8 cellular contexts compared by ENCODE assay signal in genomic region chr7:23531794-23532489, GRCh38. TPM values are rescaled to one million over a fixed set of nuclear protein-coding genes. Genes with fewer than 3 reads are reported as not detected.
DNase-seq lines count a peak whose midpoint lies in the region; ATAC-seq, FAIRE-seq and TF ChIP-seq lines count a peak whose summit lies in the region.

Gene TRA2A (minus strand): TSS chr7:23531981. CDS start chr7:23531824, 157 bp downstream.

- no peaks in the 10 kb centered on the region for H3K27me3 Mint-ChIP-seq in activated T-helper 17 cell treated with anti-CD3 and anti-CD28 coated beads, Interleukin-2, amount 50 U/mL, for 72 hours
- H3K27me3 Mint-ChIP-seq in naive thymus-derived CD4-positive, alpha-beta T cell, result no peaks in the 10 kb centered on the region
- H3K27me3 Mint-ChIP-seq in stimulated activated memory B cell treated with anti-CD40 and anti-IgM and Interleukin-4, amounts not matched to agents 10 μg/mL and 1 μg/mL and 100 μg/mL, for 72 hours, result no peaks in the 10 kb centered on the region

- no peaks in the 10 kb centered on the region for H3K9me3 Mint-ChIP-seq in activated T-helper 17 cell treated with anti-CD3 and anti-CD28 coated beads, Interleukin-2, amount 50 U/mL, for 72 hours
- H3K9me3 Mint-ChIP-seq in naive thymus-derived CD4-positive, alpha-beta T cell, result no peaks in the 10 kb centered on the region
- no peaks in the 10 kb centered on the region for H3K9me3 Mint-ChIP-seq in stimulated activated memory B cell treated with anti-CD40 and anti-IgM and Interleukin-4, amounts not matched to agents 10 μg/mL and 1 μg/mL and 100 μg/mL, for 72 hours

- peaks cover 0 to 10% (median 0%) of the 10 kb centered on the region in 3 experiments for H3K36me3 ChIP-seq in naive thymus-derived CD4-positive, alpha-beta T cell (ENCODE audit: control insufficient read depth in 2 of 3, insufficient read depth in 3 of 3, low read length in 3 of 3)

- H3K9me3 ChIP-seq in naive thymus-derived CD4-positive, alpha-beta T cell (ENCODE audit: control insufficient read depth in 2 of 3, low read length in 3 of 3), result no peaks in the 10 kb centered on the region

- H3K27ac ChIP-seq in RWPE1, result peak within 1 kb of the TSS; percentile 89
- peak within 1 kb of the TSS; percentile 93 for H3K27ac ChIP-seq in naive thymus-derived CD4-positive, alpha-beta T cell (ENCODE audit: low read depth, low read length)

- peak; percentile 94 for ATAC-seq in activated T-helper 17 cell treated with anti-CD3 and anti-CD28 coated beads, Interleukin-2, amount 50 U/mL, for 72 hours (replicated peaks)
- peak; percentile 96 for ATAC-seq in naive thymus-derived CD4-positive, alpha-beta T cell
- peak; percentile 98 for ATAC-seq in stimulated activated memory B cell treated with anti-CD40 and anti-IgM and Interleukin-4, amounts not matched to agents 10 μg/mL and 1 μg/mL and 100 μg/mL, for 72 hours

- CTCF ChIA-PET in RWPE1 (lab: Yijun Ruan, JAX), result no interaction called here
- CTCF ChIA-PET in naive thymus-derived CD4-positive, alpha-beta T cell (lab: Charles Lee), result interaction anchor here (1.5 to 4.0 kb wide), 2 partner anchors 8 to 14 kb away, joined by 10 to 17 read pairs; no protein-coding TSS in a partner anchor

- POLR2A ChIA-PET in RWPE1 (lab: Yijun Ruan, JAX; ENCODE audit: low non-redundant PET), result interaction anchor here (0.7 kb wide), 1 partner anchor 142 kb away, joined by 3 read pairs; no protein-coding TSS in a partner anchor
- POLR2A ChIA-PET in naive thymus-derived CD4-positive, alpha-beta T cell (lab: Charles Lee), result interaction anchor here (1.1 to 4.9 kb wide), 8 partner anchors 8 to 1042 kb away, joined by 3 to 52 read pairs (median 4); no protein-coding TSS in a partner anchor

- peak; percentile 98 for TF ChIP-seq POLR2A in H54 (IDR thresholded peaks at IDR 0.05; ENCODE audit: low read depth, low read length)

- peak within 1 kb of the TSS; percentile 80 for H3K4me3 ChIP-seq in naive thymus-derived CD4-positive, alpha-beta T cell (ENCODE audit: low read length)

- H3K36me3 Mint-ChIP-seq in activated T-helper 17 cell treated with anti-CD3 and anti-CD28 coated beads, Interleukin-2, amount 50 U/mL, for 72 hours (ENCODE audit: low read depth), result peaks cover 52% of the 10 kb centered on the region
- peaks cover 0 to 9% (median 3%) of the 10 kb centered on the region in 5 donors for H3K36me3 Mint-ChIP-seq in naive thymus-derived CD4-positive, alpha-beta T cell
- no peaks in the 10 kb centered on the region for H3K36me3 Mint-ChIP-seq in stimulated activated memory B cell treated with anti-CD40 and anti-IgM and Interleukin-4, amounts not matched to agents 10 μg/mL and 1 μg/mL and 100 μg/mL, for 72 hours

- H3K4me1 ChIP-seq in naive thymus-derived CD4-positive, alpha-beta T cell (ENCODE audit: control insufficient read depth in 2 of 2, insufficient read depth in 2 of 2, low read length in 2 of 2), result peaks cover 30 to 31% of the 10 kb centered on the region in 2 donors

- H3K4me1 Mint-ChIP-seq in activated T-helper 17 cell treated with anti-CD3 and anti-CD28 coated beads, Interleukin-2, amount 50 U/mL, for 72 hours, result peaks cover 18% of the 10 kb centered on the region
- peaks cover 28 to 51% (median 46%) of the 10 kb centered on the region in 7 donors for H3K4me1 Mint-ChIP-seq in naive thymus-derived CD4-positive, alpha-beta T cell
- peaks cover 45% of the 10 kb centered on the region for H3K4me1 Mint-ChIP-seq in stimulated activated memory B cell treated with anti-CD40 and anti-IgM and Interleukin-4, amounts not matched to agents 10 μg/mL and 1 μg/mL and 100 μg/mL, for 72 hours

- DNase-seq in ELF-1 (ENCODE audit: low read depth, low spot score) (peak; percentile 99), H54 (ENCODE audit: insufficient read length, low spot score) (peak; percentile 98), LoVo (ENCODE audit: low spot score) (peak; percentile 99), RWPE1 (ENCODE audit: low spot score) (peak; percentile 96), fibroblast of gingiva (ENCODE audit: low read depth) (peak; percentile 94)
- DNase-seq in naive thymus-derived CD4-positive, alpha-beta T cell, result peak; percentile 93 to 97 (median 95)

- TF ChIP-seq CTCF in RWPE1 (conservative IDR thresholded peaks at IDR 0.05; ENCODE audit: low read depth), result no peak

- peak; percentile 82 for FAIRE-seq in H54 (lab: Jason Lieb, UNC)

- intact Hi-C loops in naive thymus-derived CD4-positive, alpha-beta T cell (cut with micrococcal nuclease), result loop anchor here (1.0 to 10.0 kb wide), 26 partner anchors 7 to 1643 kb away; partner anchors contain the start of genes CCDC126 (in 2 of the 2), CYCS (in 2 of the 2), KLHL7 (in 2 of the 2) and MALSU1 (in 2 of the 2)

- no peaks in the 10 kb centered on the region for H3K27me3 ChIP-seq in naive thymus-derived CD4-positive, alpha-beta T cell (ENCODE audit: control insufficient read depth in 2 of 2, insufficient read depth in 2 of 2, low read length in 2 of 2)

- H3K27ac Mint-ChIP-seq in activated T-helper 17 cell treated with anti-CD3 and anti-CD28 coated beads, Interleukin-2, amount 50 U/mL, for 72 hours, result peak within 1 kb of the TSS; percentile 99
- peak within 1 kb of the TSS; percentile 98 to 100 (median 100) for H3K27ac Mint-ChIP-seq in naive thymus-derived CD4-positive, alpha-beta T cell
- H3K27ac Mint-ChIP-seq in stimulated activated memory B cell treated with anti-CD40 and anti-IgM and Interleukin-4, amounts not matched to agents 10 μg/mL and 1 μg/mL and 100 μg/mL, for 72 hours, result peak within 1 kb of the TSS; percentile 100

- H3K4me3 Mint-ChIP-seq in activated T-helper 17 cell treated with anti-CD3 and anti-CD28 coated beads, Interleukin-2, amount 50 U/mL, for 72 hours, result peak within 1 kb of the TSS; percentile 92
- H3K4me3 Mint-ChIP-seq in naive thymus-derived CD4-positive, alpha-beta T cell, result peak within 1 kb of the TSS; percentile 89 to 100 (median 99)
- H3K4me3 Mint-ChIP-seq in stimulated activated memory B cell treated with anti-CD40 and anti-IgM and Interleukin-4, amounts not matched to agents 10 μg/mL and 1 μg/mL and 100 μg/mL, for 72 hours, result peak within 1 kb of the TSS; percentile 99

RNA-seq across cellular contexts. Expression of gene TRA2A, which starts in this region (rescaled TPM):
- total RNA-seq in activated T-helper 17 cell treated with anti-CD3 and anti-CD28 coated beads, Interleukin-2, amount 50 U/mL, for 72 hours, result 100 to 1,000 TPM; 116 to 127 TPM
- total RNA-seq in naive thymus-derived CD4-positive, alpha-beta T cell, result 100 to 1,000 TPM; 131 to 263 (median 163) TPM
- polyA plus RNA-seq in naive thymus-derived CD4-positive, alpha-beta T cell, result 10 to 100 TPM; 34.0 to 64.6 TPM

Comparison
In these comparisons a context has a peak if more than half of its experiments do, and no peak if none do; other contexts are left out.
1. Peak in every context shown above with its lines: DNase-seq, ATAC-seq, H3K4me3 ChIP-seq and H3K27ac ChIP-seq.